In the genomic region with DNA sequence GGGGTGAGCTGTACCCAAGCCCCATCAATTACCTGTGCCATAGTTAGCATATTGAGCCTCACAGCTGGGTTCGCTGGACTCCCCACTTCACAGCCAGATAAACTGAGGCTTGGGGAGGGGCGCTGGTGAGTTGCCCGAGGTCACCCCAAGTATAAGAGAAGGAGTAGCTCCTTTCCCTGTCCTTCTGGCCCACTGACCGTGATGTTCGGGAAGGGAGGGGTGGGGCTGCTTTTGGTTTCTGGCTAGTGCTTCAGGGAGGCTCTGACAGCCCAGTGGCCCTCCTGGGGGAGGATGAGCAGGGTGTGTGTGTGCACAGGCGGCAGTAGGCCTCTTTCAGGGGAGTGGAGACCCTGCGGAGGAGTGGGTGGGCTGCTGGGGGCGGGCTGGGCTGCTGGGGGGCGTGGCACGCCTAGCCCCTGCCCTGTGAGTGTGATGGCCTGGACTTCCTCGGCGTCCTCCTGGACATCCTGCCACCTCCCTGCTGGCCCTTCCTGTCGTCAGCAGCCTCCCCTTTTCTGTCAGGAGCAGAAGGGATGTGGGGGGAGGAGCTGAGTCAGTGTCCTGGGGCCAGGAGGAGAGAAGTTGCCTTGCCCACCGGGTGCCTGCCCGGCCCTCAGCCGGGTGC, we compare ENCODE assay signal across 8 cellular contexts. TPM values are rescaled to one million over a fixed set of nuclear protein-coding genes. Genes with fewer than 3 reads are reported as not detected.
A peak's percentile ranks its signal among the peaks of the same experiment; 100 is the strongest.
DNase-seq lines count a peak whose midpoint lies in the region; ATAC-seq and TF ChIP-seq lines count a peak whose summit lies in the region.

No MANE protein-coding gene starts in this region.

- H3K9me3 ChIP-seq in GM23248 (ENCODE audit: low read depth): no peaks in the 10 kb centered on the region

- peak; percentile 70 for DNase-seq in GM23248
- peak; percentile 38 for DNase-seq in T1000 (lab: John Stamatoyannopoulos, UW)
- peak; percentile 80 to 89 for DNase-seq in foreskin fibroblast
- DNase-seq in osteocyte (ENCODE audit: extremely low spot score, unreplicated experiment): no peak
- DNase-seq in COLO668 (lab: John Stamatoyannopoulos, UW; ENCODE audit: unreplicated experiment): no peak
- no peak for DNase-seq in NCI-H1694 treated with DMSO at 0.1 percent for 48 hours (lab: John Stamatoyannopoulos, UW)

- H3F3A ChIP-seq in GM23248 (ENCODE audit: insufficient read depth): peaks cover 57% of the 10 kb centered on the region

- H3K9me2 ChIP-seq in GM23248 (ENCODE audit: insufficient read depth): no peaks in the 10 kb centered on the region

- 1% methylated on average over 11 to 16 of the region's 16 CpGs for WGBS in GM23248 (ENCODE audit: low coverage in 1 of 2, low lambda C conversion rate in 2 of 2, missing lambda C conversion rate in 2 of 2), 2 experiments

- H3K9me3 Mint-ChIP-seq in osteocyte (ENCODE audit: unreplicated experiment): no peaks in the 10 kb centered on the region

- peaks cover 76% of the 10 kb centered on the region for H3K4me1 Mint-ChIP-seq in osteocyte (ENCODE audit: unreplicated experiment)

- H3K27me3 Mint-ChIP-seq in osteocyte (ENCODE audit: unreplicated experiment): no peaks in the 10 kb centered on the region

- no peaks in the 10 kb centered on the region for H3K36me3 Mint-ChIP-seq in osteocyte (ENCODE audit: unreplicated experiment)

- H3K27me3 ChIP-seq in GM23248 (replicated peaks; ENCODE audit: insufficient read depth): no peaks in the 10 kb centered on the region

- no peak overlapping the region for H2AFZ ChIP-seq in GM23248

- in situ Hi-C loops in GM23248 (cut with MboI): no loop called here

- H3K79me2 ChIP-seq in GM23248 (ENCODE audit: insufficient read depth): peaks cover 50% of the 10 kb centered on the region

- H3K4me3 ChIP-seq in GM23248 (peak overlapping the region; percentile 99), foreskin fibroblast (ENCODE audit: low read depth in 1 of 2, low read length in 2 of 2) (peak overlapping the region; percentile 94 to 96)

- no peaks in the 10 kb centered on the region for H4K20me1 ChIP-seq in GM23248 (ENCODE audit: insufficient read depth)

- H3K4me1 ChIP-seq in GM23248 (ENCODE audit: insufficient read depth): peaks cover 68% of the 10 kb centered on the region

- TF ChIP-seq CTCF in foreskin fibroblast (IDR thresholded peaks at IDR 0.05; ENCODE audit: low read depth, low read length) (no peak), osteocyte (IDR thresholded peaks at IDR 0.05) (no peak)

- H3K36me3 ChIP-seq in GM23248 (ENCODE audit: low read depth): no peaks in the 10 kb centered on the region

- peak overlapping the region; percentile 95 for H3K9ac ChIP-seq in GM23248

- H3K4me2 ChIP-seq in GM23248 (ENCODE audit: unreplicated experiment): peak overlapping the region; percentile 95

- no peak for ATAC-seq in HG03565 (IDR thresholded peaks at IDR 0.05; ENCODE audit: unreplicated experiment)
- no peak for ATAC-seq in GM18870 (IDR thresholded peaks at IDR 0.05; ENCODE audit: unreplicated experiment)

- H3K27ac Mint-ChIP-seq in osteocyte (ENCODE audit: unreplicated experiment): peak overlapping the region; percentile 84

- H3K27ac ChIP-seq in GM23248: peak overlapping the region; percentile 71

- peak overlapping the region; percentile 84 for H3K4me3 Mint-ChIP-seq in osteocyte (ENCODE audit: unreplicated experiment)

RNA-seq across cellular contexts. Expression of a gene that starts 50.4 kb away (rescaled TPM):
- total RNA-seq in GM23248 (2014; rRNA removed; shearing (Covaris generic)): 127 and 135 TPM in 2 replicates
- polyA plus RNA-seq in GM23248 (2016; fragmentation: Nextera tagmentation; extraction: Ambion mirVana): 123 and 130 TPM in 2 replicates
- total RNA-seq in osteocyte: 103 and 105 TPM in 2 replicates

Comparison
In these comparisons a context has a peak if more than half of its experiments do, and no peak if none do; other contexts are left out.
1. DNase-seq: peak in GM23248 (single experiment), T1000 (single experiment) and foreskin fibroblast (2 of 2); none in osteocyte (single experiment), COLO668 (single experiment) and NCI-H1694 treated with DMSO at 0.1 percent for 48 hours (single experiment).